In genomic region chr18:21300035-21300434, GRCh38 we compare ENCODE assay signal across 19 cellular contexts. TPM values are rescaled to one million over a fixed set of nuclear protein-coding genes. Genes with fewer than 3 reads are reported as not detected.
A peak's percentile ranks its signal among the peaks of the same experiment; 100 is the strongest.
DNase-seq lines count a peak whose midpoint lies in the region; ATAC-seq and TF ChIP-seq lines count a peak whose summit lies in the region.
"Had no signal": no experiment of that assay in that cellular context is flagged by ENCODE, and none has a peak within 500 bp of the region (broad histone marks: within the 10 kb centered on the region; RNA-seq: fewer than 3 reads in every experiment).

No MANE protein-coding gene starts in this region.

- no peak overlapping the region for H3K18ac ChIP-seq in trophoblast cell (ENCODE audit: low read length)

- POLR2A ChIA-PET in Caco-2 (lab: Charles Lee) = no interaction called here

- H2AFZ ChIP-seq in Loucy (ENCODE audit: low read length) (peak overlapping the region; percentile 82), trophoblast cell (ENCODE audit: insufficient read depth, low read length, poor library complexity) (no peak overlapping the region)

- H3K4me1 ChIP-seq in Caco-2 (peaks cover 76% of the 10 kb centered on the region), Loucy (ENCODE audit: insufficient read depth, low read length, poor library complexity, severe bottlenecking) (peaks cover 22% of the 10 kb centered on the region), trophoblast cell (ENCODE audit: control insufficient read depth in 1 of 2, insufficient read depth in 2 of 2, low read length in 2 of 2) (peaks cover 5 to 7% of the 10 kb centered on the region in 2 experiments)

- no peak overlapping the region for H2BK12ac ChIP-seq in trophoblast cell (ENCODE audit: low read length)

- no CpG with 5 or more reads among the region's 3 CpGs for WGBS in trophoblast cell (ENCODE audit: extremely low coverage, insufficient coverage, insufficient read length)

- BruUV-seq in Caco-2 (replicated peaks; lab: Mats Ljungman, UMichigan) = no TSS peak

- H3K27me3 ChIP-seq in Caco-2 (replicated peaks; ENCODE audit: control insufficient read depth, insufficient read depth, low read length) = no peaks in the 10 kb centered on the region
- no peaks in the 10 kb centered on the region for H3K27me3 ChIP-seq in Loucy (ENCODE audit: insufficient read depth, low read length, poor library complexity, severe bottlenecking)
- no peaks in the 10 kb centered on the region for H3K27me3 ChIP-seq in trophoblast cell (ENCODE audit: insufficient read depth, low read length)
- no peaks in the 10 kb centered on the region for H3K27me3 ChIP-seq in MG63

- TF ChIP-seq POLR2A in GM18505 (IDR thresholded peaks at IDR 0.05; ENCODE audit: borderline replicate concordance, extremely low read depth, insufficient read depth, insufficient read length) = no peak

- H3K4me1 Mint-ChIP-seq in Caco-2 (ENCODE audit: low read depth, unreplicated experiment) = peaks cover 52% of the 10 kb centered on the region
- H3K4me1 Mint-ChIP-seq: CD4-positive, CD25-positive, alpha-beta regulatory T cell had no signal

- peak overlapping the region; percentile 65 for H3K4me2 ChIP-seq in Loucy (ENCODE audit: low read depth, low read length, poor library complexity, severe bottlenecking)
- no peak overlapping the region for H3K4me2 ChIP-seq in trophoblast cell (ENCODE audit: low read length)

- H3K9ac ChIP-seq in Loucy (ENCODE audit: low read depth, low read length, poor library complexity, severe bottlenecking) (peak overlapping the region; percentile 18), trophoblast cell (ENCODE audit: low read length) (no peak overlapping the region)

- H4K20me1 ChIP-seq in Loucy (ENCODE audit: insufficient read depth, low read length, poor library complexity, severe bottlenecking) = no peaks in the 10 kb centered on the region

- no peaks in the 10 kb centered on the region for H3K27me3 Mint-ChIP-seq in Caco-2 (ENCODE audit: insufficient read depth, unreplicated experiment)

- H3K4me3 ChIP-seq in Caco-2 (ENCODE audit: low read depth, low read length) (no peak overlapping the region), Loucy (ENCODE audit: low read length, poor library complexity, severe bottlenecking) (peak overlapping the region; percentile 26), trophoblast cell (ENCODE audit: low read depth, low read length) (no peak overlapping the region), MG63 (no peak overlapping the region)
- H3K4me3 ChIP-seq: GM12878 had no signal

- H3K36me3 ChIP-seq in Caco-2 (ENCODE audit: control insufficient read depth, insufficient read depth, low read length) = no peaks in the 10 kb centered on the region
- H3K36me3 ChIP-seq in Loucy (ENCODE audit: insufficient read depth, low read length) = no peaks in the 10 kb centered on the region
- H3K36me3 ChIP-seq in trophoblast cell (ENCODE audit: control insufficient read depth in 1 of 2, insufficient read depth in 2 of 2, low read length in 2 of 2) = peaks cover 0 to 2% of the 10 kb centered on the region in 2 experiments
- no peaks in the 10 kb centered on the region for H3K36me3 ChIP-seq in MG63

- H3K27ac ChIP-seq in epithelial cell of prostate = peak overlapping the region; percentile 22
- H3K27ac ChIP-seq in trophoblast cell (ENCODE audit: low read depth, low read length) = peak overlapping the region; percentile 19

- H3K9me3 Mint-ChIP-seq in Caco-2 (ENCODE audit: unreplicated experiment) = no peaks in the 10 kb centered on the region

- H3K9me3 ChIP-seq in Caco-2 (no peaks in the 10 kb centered on the region), Loucy (ENCODE audit: insufficient read depth, low read depth, low read length) (no peaks in the 10 kb centered on the region), trophoblast cell (ENCODE audit: insufficient read depth, low read depth, low read length) (no peaks in the 10 kb centered on the region), MG63 (no peaks in the 10 kb centered on the region)

- no peak overlapping the region for H2BK120ac ChIP-seq in trophoblast cell (ENCODE audit: insufficient read depth, low read length, poor library complexity)

- H3K4ac ChIP-seq in trophoblast cell (ENCODE audit: low read depth, low read length) = no peak overlapping the region

- TF ChIP-seq CTCF in Caco-2 (IDR thresholded peaks at IDR 0.05; ENCODE audit: insufficient read depth in 1 of 2, low read depth in 1 of 2, low read length in 1 of 2, severe bottlenecking in 1 of 2, unreplicated experiment in 1 of 2) (no peak), Loucy (conservative IDR thresholded peaks at IDR 0.05; ENCODE audit: low read length) (no peak)

- H3K79me1 ChIP-seq in trophoblast cell (ENCODE audit: low read length) = peaks cover 9% of the 10 kb centered on the region

- no peak overlapping the region for H4K91ac ChIP-seq in trophoblast cell (ENCODE audit: low read depth, low read length)

- DNase-seq in Caco-2 (no peak), epithelial cell of prostate (ENCODE audit: low read depth, low spot score) (no peak), trophoblast cell (no peak), MG63 (no peak), sciatic nerve (ENCODE audit: low spot score) (no peak)
- DNase-seq: CD4-positive, CD25-positive, alpha-beta regulatory T cell; COR-L47; DND-41; KBM-7; NCI-H1694; NCI-H2081; NCI-H2171 treated with DMSO at 0.1 percent for 48 hours; NCI-H526; OCI-M1; Right ventricle myocardium superior had no signal

- no peak overlapping the region for H4K8ac ChIP-seq in trophoblast cell (ENCODE audit: low read depth, low read length)

- no peak for ATAC-seq in GM18505 (IDR thresholded peaks at IDR 0.05; ENCODE audit: unreplicated experiment)
- no peak for ATAC-seq in sciatic nerve
- ATAC-seq in GM19328 (IDR thresholded peaks at IDR 0.05; ENCODE audit: unreplicated experiment) = no peak
- ATAC-seq: GM12878 had no signal

- H3K36me3 Mint-ChIP-seq in Caco-2 (ENCODE audit: insufficient read depth, unreplicated experiment) = peaks cover 14% of the 10 kb centered on the region
- H3K36me3 Mint-ChIP-seq: CD4-positive, CD25-positive, alpha-beta regulatory T cell had no signal

- intact Hi-C loops in Caco-2 (cut with micrococcal nuclease; ENCODE audit: unreplicated experiment) (loop anchor here (5.0 kb wide), 2 partner anchors 43 to 58 kb away; partner anchors contain the start of gene GREB1L), sciatic nerve (cut with DNase I) (no loop called here)

- H3K79me2 ChIP-seq in Loucy (ENCODE audit: insufficient read depth, low read length) (no peaks in the 10 kb centered on the region), trophoblast cell (ENCODE audit: control insufficient read depth, insufficient read depth, low read length, poor library complexity) (no peaks in the 10 kb centered on the region)

- no peaks in the 10 kb centered on the region for H3K9me2 ChIP-seq in Loucy (replicated peaks; ENCODE audit: low read depth, low read length)

- no peak overlapping the region for H3K23ac ChIP-seq in trophoblast cell (ENCODE audit: low read length)

- no peak overlapping the region for H3K14ac ChIP-seq in trophoblast cell (ENCODE audit: low read length)

- peak overlapping the region; percentile 83 for H3K27ac Mint-ChIP-seq in Caco-2 (ENCODE audit: unreplicated experiment)
- H3K27ac Mint-ChIP-seq: CD4-positive, CD25-positive, alpha-beta regulatory T cell had no signal

- CTCF ChIA-PET in Caco-2 (lab: Charles Lee) = no interaction called here

- H2BK5ac ChIP-seq in trophoblast cell (ENCODE audit: low read depth, low read length, poor library complexity) = no peak overlapping the region

- no peak overlapping the region for H4K12ac ChIP-seq in trophoblast cell (ENCODE audit: low read depth, low read length)

- H2AK5ac ChIP-seq in trophoblast cell (ENCODE audit: low read length) = no peak overlapping the region

- peak overlapping the region; percentile 68 for H3K4me3 Mint-ChIP-seq in Caco-2 (ENCODE audit: unreplicated experiment)
- H3K4me3 Mint-ChIP-seq: CD4-positive, CD25-positive, alpha-beta regulatory T cell had no signal

- H3F3A ChIP-seq in Loucy (ENCODE audit: low read depth) = no peaks in the 10 kb centered on the region

RNA-seq across cellular contexts. Expression of gene GREB1L, which starts 58.0 kb away (rescaled TPM):
- total RNA-seq in Caco-2 (2022) = 71.1 and 75.4 TPM in 2 replicates
- polyA plus RNA-seq in trophoblast cell (2013) = 54.4 and 55.1 TPM in 2 replicates
- total RNA-seq in MG63 (2014; rRNA removed; shearing (Covaris generic); ENCODE audit: low replicate concordance) = 0.07 and 2.7 TPM in 2 replicates
- 2.0 TPM for total RNA-seq in sciatic nerve
- total RNA-seq: CD4-positive, CD25-positive, alpha-beta regulatory T cell had no signal

Comparison
In these comparisons a context has a peak if more than half of its experiments do, and no peak if none do; other contexts are left out.
1. RNA of gene GREB1L, which starts 58.0 kb away (total RNA-seq): 71.1 to 75.4 TPM in Caco-2; 2.0 TPM in sciatic nerve (single experiment) and 0.07 to 2.7 TPM in MG63; every median in the first group is over 10 times any median in the second.